ENCODE assay signal across 19 cellular contexts in the genomic region with DNA sequence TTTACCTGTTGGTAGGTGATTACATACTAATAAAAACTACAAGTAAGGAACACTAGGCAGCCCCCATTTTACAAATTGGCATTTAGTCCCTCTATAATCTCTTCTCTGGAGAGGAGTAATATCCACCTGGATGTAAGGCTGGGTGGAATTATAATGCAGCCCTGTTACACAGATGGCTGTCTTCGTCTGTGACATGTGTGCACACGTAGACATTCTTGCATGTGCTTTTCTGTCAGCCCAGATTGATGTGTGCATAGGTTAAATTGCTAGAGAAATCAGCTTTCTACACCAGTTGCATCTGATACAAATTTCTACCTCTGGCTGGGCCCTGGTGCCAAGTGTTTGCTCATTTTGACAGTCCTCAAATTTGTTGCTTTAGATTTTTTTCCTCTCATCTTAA.
DNase-seq lines count a peak whose midpoint lies in the region; ATAC-seq, FAIRE-seq and TF ChIP-seq lines count a peak whose summit lies in the region.
"Had no signal": no experiment of that assay in that cellular context is flagged by ENCODE, and none has a peak within 500 bp of the region (broad histone marks: within the 10 kb centered on the region; RNA-seq: fewer than 3 reads in every experiment).

No MANE protein-coding gene starts in this region.

- no peak for TF ChIP-seq POLR2A in stomach (IDR thresholded peaks at IDR 0.05)

- POLR2A ChIA-PET in WTC11 (lab: Charles Lee), result no interaction called here

- H3K27ac Mint-ChIP-seq in WTC11, result peak overlapping the region; percentile 48; the same call in 1 of the 2 replicates

- no peak for TF ChIP-seq EP300 in stomach (IDR thresholded peaks at IDR 0.05)

- H3K27ac ChIP-seq in stomach, result no peak overlapping the region
- H3K27ac ChIP-seq: GM23248 had no signal

- FAIRE-seq in D721Med (lab: Jason Lieb, UNC), result peak; percentile 51
- FAIRE-seq: GM12891, GM18507, H1 had no signal

- peaks cover 28% of the 10 kb centered on the region for H3K4me1 Mint-ChIP-seq in WTC11

- no peaks in the 10 kb centered on the region for H3K36me3 ChIP-seq in stomach

- no peaks in the 10 kb centered on the region for H3K9me3 ChIP-seq in stomach

- no peaks in the 10 kb centered on the region for H3K27me3 ChIP-seq in stomach

- H3K4me1 ChIP-seq in stomach, result peaks cover 0 to 8% (median 4%) of the 10 kb centered on the region in 4 donors

- intact Hi-C loops in stomach (cut with DNase I; ENCODE audit: low total_unique reads), result no loop called here

- H3K4me3 Mint-ChIP-seq in WTC11, result no peak overlapping the region

- no peak for ATAC-seq in WTC11

- H3K9me3 Mint-ChIP-seq in WTC11, result no peaks in the 10 kb centered on the region

- 87 to 97% (median 89%) methylated on average over 2 of the region's 2 CpGs for WGBS in stomach, 5 donors

- no peak overlapping the region for H3K4me3 ChIP-seq in stomach
- H3K4me3 ChIP-seq: GM23248 had no signal

- DNase-seq in NCI-H2171 treated with DMSO at 0.1 percent for 48 hours (lab: John Stamatoyannopoulos, UW), result peak; percentile 25
- no peak for DNase-seq in NCI-H2171 (lab: John Stamatoyannopoulos, UW)
- DNase-seq in D721Med (ENCODE audit: insufficient read length, low spot score), result no peak
- no peak for DNase-seq in WTC11 (ENCODE audit: low spot score)
- no peak for DNase-seq in stomach
- DNase-seq in activated T-cell treated with anti-CD3 and anti-CD28 coated beads, Interleukin-2, amount 50 U/mL, for 1 hour, result no peak
- DNase-seq: C1 segment of cervical spinal cord; Calu3; CD4-positive, alpha-beta memory T cell; COR-L47; DMS53; DMS79 treated with DMSO at 0.1 percent for 48 hours; GF-D8; GM23248; H7; HCEC 1CT had no signal

- H3K27me3 Mint-ChIP-seq in WTC11 (ENCODE audit: low read depth), result peaks cover 3% of the 10 kb centered on the region; the same call in 1 of the 2 replicates
- H3K27me3 Mint-ChIP-seq: CD4-positive, alpha-beta memory T cell had no signal

- no peak for TF ChIP-seq CTCF in D721Med (IDR thresholded peaks at IDR 0.05; ENCODE audit: insufficient read depth, missing control alignments)
- no peak for TF ChIP-seq CTCF in WTC11 (IDR thresholded peaks at IDR 0.05)
- TF ChIP-seq CTCF in stomach (IDR thresholded peaks at IDR 0.05), result no peak

- CTCF ChIA-PET in WTC11 (lab: Charles Lee), result no interaction called here

- H3K36me3 Mint-ChIP-seq in WTC11, result no peaks in the 10 kb centered on the region

TF ChIP-seq in WTC11, 78 proteins besides CTCF, POLR2A, EP300 and RAD21:
- TF ChIP-seq PRRX2 (CRISPR knock-in tag; IDR thresholded peaks at IDR 0.05), result no peak
